ENCODE assay signal across 18 cellular contexts in genomic region chr15:74438206-74438605, GRCh38. TPM values are rescaled to one million over a fixed set of nuclear protein-coding genes. Genes with fewer than 3 reads are reported as not detected.
DNase-seq lines count a peak whose midpoint lies in the region; ATAC-seq, FAIRE-seq and TF ChIP-seq lines count a peak whose summit lies in the region.
"Had no signal": no experiment of that assay in that cellular context is flagged by ENCODE, and none has a peak within 500 bp of the region (broad histone marks: within the 10 kb centered on the region; RNA-seq: fewer than 3 reads in every experiment).

No MANE protein-coding gene starts in this region.

- no peak for DNase-seq in activated CD8-positive, alpha-beta T cell treated with anti-CD3 and anti-CD28 coated beads for 36 hours
- no peak for DNase-seq in activated CD8-positive, alpha-beta T cell treated with anti-CD3 and anti-CD28 coated beads, Interleukin-2, amount 10 ng/mL, durations not matched to agents 7 days and 5 days
- DNase-seq in activated B cell treated with CpG ODN at 0.5 μM for 24 hours, result no peak
- DNase-seq in kidney, result peak; percentile 19
- no peak for DNase-seq in ureter (ENCODE audit: low spot score)
- no peak for DNase-seq in NCI-H226
- no peak for DNase-seq in NCI-H1930 (lab: John Stamatoyannopoulos, UW)

- H3K4me3 Mint-ChIP-seq in activated CD8-positive, alpha-beta T cell treated with anti-CD3 and anti-CD28 coated beads for 36 hours, result no peak overlapping the region
- H3K4me3 Mint-ChIP-seq in activated CD8-positive, alpha-beta T cell treated with anti-CD3 and anti-CD28 coated beads, Interleukin-2, amount 10 ng/mL, durations not matched to agents 7 days and 5 days, result no peak overlapping the region
- H3K4me3 Mint-ChIP-seq in activated B cell treated with CpG ODN at 0.5 μM for 24 hours, result no peak overlapping the region
- H3K4me3 Mint-ChIP-seq in stimulated activated memory B cell treated with anti-CD40 and anti-IgM and Interleukin-4, amounts not matched to agents 10 μg/mL and 1 μg/mL and 100 μg/mL, for 72 hours, result no peak overlapping the region
- H3K4me3 Mint-ChIP-seq: activated CD4-positive, alpha-beta memory T cell treated with anti-CD3 and anti-CD28 coated beads for 36 hours; GM23338 had no signal

- CTCF ChIA-PET in activated CD8-positive, alpha-beta T cell treated with anti-CD3 and anti-CD28 coated beads for 36 hours (lab: Charles Lee), result interaction anchor here (0.6 to 38.4 kb wide), 15 partner anchors 8 to 487 kb away, joined by 3 to 840 read pairs (median 4); partner anchors contain the start of gene UBL7
- CTCF ChIA-PET in activated CD8-positive, alpha-beta T cell treated with anti-CD3 and anti-CD28 coated beads, Interleukin-2, amount 10 ng/mL, durations not matched to agents 7 days and 5 days (lab: Charles Lee), result interaction anchor here (0.6 to 27.0 kb wide), 16 partner anchors 11 to 349 kb away, joined by 3 to 677 read pairs (median 4); no protein-coding TSS in a partner anchor
- CTCF ChIA-PET in activated B cell treated with CpG ODN at 0.5 μM for 24 hours (lab: Charles Lee), result interaction anchor here (0.6 to 17.7 kb wide), 9 partner anchors 8 to 69 kb away, joined by 3 to 403 read pairs (median 6); no protein-coding TSS in a partner anchor

- H3K27ac ChIP-seq in kidney (ENCODE audit: low read depth in 2 of 2, low read length in 2 of 2), result no peak overlapping the region
- H3K27ac ChIP-seq: ascending aorta, epithelial cell of prostate, KMS-11, ovary, PC-9, right atrium auricular region, stomach, tibial artery had no signal

- H3K4me1 Mint-ChIP-seq in activated CD8-positive, alpha-beta T cell treated with anti-CD3 and anti-CD28 coated beads for 36 hours (ENCODE audit: low read depth), result peaks cover 32% of the 10 kb centered on the region
- peaks cover 54% of the 10 kb centered on the region for H3K4me1 Mint-ChIP-seq in activated CD8-positive, alpha-beta T cell treated with anti-CD3 and anti-CD28 coated beads, Interleukin-2, amount 10 ng/mL, durations not matched to agents 7 days and 5 days (ENCODE audit: low read depth)
- H3K4me1 Mint-ChIP-seq in activated B cell treated with CpG ODN at 0.5 μM for 24 hours, result peaks cover 40% of the 10 kb centered on the region
- peaks cover 47% of the 10 kb centered on the region for H3K4me1 Mint-ChIP-seq in stimulated activated memory B cell treated with anti-CD40 and anti-IgM and Interleukin-4, amounts not matched to agents 10 μg/mL and 1 μg/mL and 100 μg/mL, for 72 hours

- H3K9me3 ChIP-seq in kidney (ENCODE audit: control insufficient read depth in 1 of 2, low read length in 2 of 2), result no peaks in the 10 kb centered on the region
- H3K9me3 ChIP-seq: ascending aorta, ovary, right atrium auricular region, stomach, tibial artery had no signal

- no peaks in the 10 kb centered on the region for H3K36me3 Mint-ChIP-seq in activated CD8-positive, alpha-beta T cell treated with anti-CD3 and anti-CD28 coated beads for 36 hours (ENCODE audit: low read depth)
- no peaks in the 10 kb centered on the region for H3K36me3 Mint-ChIP-seq in activated CD8-positive, alpha-beta T cell treated with anti-CD3 and anti-CD28 coated beads, Interleukin-2, amount 10 ng/mL, durations not matched to agents 7 days and 5 days (ENCODE audit: low read depth)
- no peaks in the 10 kb centered on the region for H3K36me3 Mint-ChIP-seq in activated B cell treated with CpG ODN at 0.5 μM for 24 hours (ENCODE audit: low read depth)
- no peaks in the 10 kb centered on the region for H3K36me3 Mint-ChIP-seq in stimulated activated memory B cell treated with anti-CD40 and anti-IgM and Interleukin-4, amounts not matched to agents 10 μg/mL and 1 μg/mL and 100 μg/mL, for 72 hours
- H3K36me3 Mint-ChIP-seq: activated CD4-positive, alpha-beta memory T cell treated with anti-CD3 and anti-CD28 coated beads for 36 hours had no signal

- no peaks in the 10 kb centered on the region for H3K9me3 Mint-ChIP-seq in activated CD8-positive, alpha-beta T cell treated with anti-CD3 and anti-CD28 coated beads for 36 hours
- no peaks in the 10 kb centered on the region for H3K9me3 Mint-ChIP-seq in activated CD8-positive, alpha-beta T cell treated with anti-CD3 and anti-CD28 coated beads, Interleukin-2, amount 10 ng/mL, durations not matched to agents 7 days and 5 days (ENCODE audit: insufficient read depth)
- H3K9me3 Mint-ChIP-seq in activated B cell treated with CpG ODN at 0.5 μM for 24 hours, result no peaks in the 10 kb centered on the region
- H3K9me3 Mint-ChIP-seq in stimulated activated memory B cell treated with anti-CD40 and anti-IgM and Interleukin-4, amounts not matched to agents 10 μg/mL and 1 μg/mL and 100 μg/mL, for 72 hours, result no peaks in the 10 kb centered on the region
- H3K9me3 Mint-ChIP-seq: activated CD4-positive, alpha-beta memory T cell treated with anti-CD3 and anti-CD28 coated beads for 36 hours; GM23338 had no signal

- no peak for FAIRE-seq in kidney (lab: Jason Lieb, UNC)

- no peak for TF ChIP-seq CTCF in activated CD8-positive, alpha-beta T cell treated with anti-CD3 and anti-CD28 coated beads for 36 hours (IDR thresholded peaks at IDR 0.05)
- TF ChIP-seq CTCF in activated B cell treated with CpG ODN at 0.5 μM for 24 hours (IDR thresholded peaks at IDR 0.05), result no peak
- TF ChIP-seq CTCF in kidney (IDR thresholded peaks at IDR 0.05; ENCODE audit: borderline replicate concordance, extremely low read depth, insufficient read depth), result no peak

- POLR2A ChIA-PET in activated CD8-positive, alpha-beta T cell treated with anti-CD3 and anti-CD28 coated beads for 36 hours (lab: Charles Lee), result interaction anchor here (0.6 to 1.5 kb wide), 4 partner anchors 35 to 108 kb away, joined by 3 to 6 read pairs (median 4); no protein-coding TSS in a partner anchor
- POLR2A ChIA-PET in activated CD8-positive, alpha-beta T cell treated with anti-CD3 and anti-CD28 coated beads, Interleukin-2, amount 10 ng/mL, durations not matched to agents 7 days and 5 days (lab: Charles Lee), result interaction anchor here (1.5 to 2.0 kb wide), 2 partner anchors 54 to 56 kb away, joined by 6 to 8 read pairs; no protein-coding TSS in a partner anchor
- POLR2A ChIA-PET in activated B cell treated with CpG ODN at 0.5 μM for 24 hours (lab: Charles Lee), result interaction anchor here (0.6 to 2.2 kb wide), 6 partner anchors 23 to 734 kb away, joined by 3 to 17 read pairs (median 4); partner anchors contain the start of gene UBL7

- peak overlapping the region; percentile 31 for H3K27ac Mint-ChIP-seq in activated CD8-positive, alpha-beta T cell treated with anti-CD3 and anti-CD28 coated beads for 36 hours
- H3K27ac Mint-ChIP-seq in activated CD8-positive, alpha-beta T cell treated with anti-CD3 and anti-CD28 coated beads, Interleukin-2, amount 10 ng/mL, durations not matched to agents 7 days and 5 days, result no peak overlapping the region
- H3K27ac Mint-ChIP-seq in activated B cell treated with CpG ODN at 0.5 μM for 24 hours, result peak overlapping the region; percentile 73
- peak overlapping the region; percentile 94 for H3K27ac Mint-ChIP-seq in stimulated activated memory B cell treated with anti-CD40 and anti-IgM and Interleukin-4, amounts not matched to agents 10 μg/mL and 1 μg/mL and 100 μg/mL, for 72 hours
- H3K27ac Mint-ChIP-seq: activated CD4-positive, alpha-beta memory T cell treated with anti-CD3 and anti-CD28 coated beads for 36 hours; GM23338 had no signal

- peaks cover 0 to 3% of the 10 kb centered on the region in 2 donors for H3K4me1 ChIP-seq in kidney (ENCODE audit: control insufficient read depth in 1 of 2, insufficient read depth in 1 of 2, low read depth in 1 of 2, low read length in 2 of 2)

- intact Hi-C loops in activated CD8-positive, alpha-beta T cell treated with anti-CD3 and anti-CD28 coated beads for 36 hours (cut with micrococcal nuclease), result loop anchor here (1.0 to 2.0 kb wide), 2 partner anchors 56 to 63 kb away; no protein-coding TSS in a partner anchor
- intact Hi-C loops in activated B cell treated with CpG ODN at 0.5 μM for 24 hours (cut with micrococcal nuclease) (loop anchor here (1.0 to 5.0 kb wide), 6 partner anchors 23 to 194 kb away; partner anchors contain the start of gene UBL7), kidney (cut with DNase I) (loop anchor here (5.0 kb wide), 1 partner anchor 56 kb away; no protein-coding TSS in a partner anchor)

- no peak overlapping the region for H3K9ac ChIP-seq in kidney (ENCODE audit: low read length in 2 of 2)
- H3K9ac ChIP-seq: KMS-11 had no signal

- H3K4me3 ChIP-seq in kidney (ENCODE audit: low read length in 2 of 2), result no peak overlapping the region
- H3K4me3 ChIP-seq: ascending aorta, GM23338, ovary, PC-9, right atrium auricular region, stomach, tibial artery had no signal

- H3K27me3 Mint-ChIP-seq in activated CD8-positive, alpha-beta T cell treated with anti-CD3 and anti-CD28 coated beads for 36 hours, result no peaks in the 10 kb centered on the region
- H3K27me3 Mint-ChIP-seq in activated CD8-positive, alpha-beta T cell treated with anti-CD3 and anti-CD28 coated beads, Interleukin-2, amount 10 ng/mL, durations not matched to agents 7 days and 5 days (ENCODE audit: low read depth), result no peaks in the 10 kb centered on the region
- no peaks in the 10 kb centered on the region for H3K27me3 Mint-ChIP-seq in activated B cell treated with CpG ODN at 0.5 μM for 24 hours
- no peaks in the 10 kb centered on the region for H3K27me3 Mint-ChIP-seq in stimulated activated memory B cell treated with anti-CD40 and anti-IgM and Interleukin-4, amounts not matched to agents 10 μg/mL and 1 μg/mL and 100 μg/mL, for 72 hours
- H3K27me3 Mint-ChIP-seq: activated CD4-positive, alpha-beta memory T cell treated with anti-CD3 and anti-CD28 coated beads for 36 hours had no signal

- ATAC-seq in activated CD8-positive, alpha-beta T cell treated with anti-CD3 and anti-CD28 coated beads for 36 hours, result no peak
- no peak for ATAC-seq in activated CD8-positive, alpha-beta T cell treated with anti-CD3 and anti-CD28 coated beads, Interleukin-2, amount 10 ng/mL, durations not matched to agents 7 days and 5 days
- ATAC-seq in activated B cell treated with CpG ODN at 0.5 μM for 24 hours (ENCODE audit: low read depth), result no peak
- ATAC-seq in stimulated activated memory B cell treated with anti-CD40 and anti-IgM and Interleukin-4, amounts not matched to agents 10 μg/mL and 1 μg/mL and 100 μg/mL, for 72 hours, result no peak

- no peaks in the 10 kb centered on the region for H3K36me3 ChIP-seq in kidney (ENCODE audit: control insufficient read depth in 1 of 2, insufficient read depth in 2 of 2, low read length in 2 of 2)
- H3K36me3 ChIP-seq: ascending aorta, ovary, right atrium auricular region, stomach, tibial artery had no signal

RNA-seq across cellular contexts. Expression of gene SEMA7A, which starts 4.4 kb away (rescaled TPM):
- 10 to 100 TPM; 62.4 TPM for total RNA-seq in activated CD8-positive, alpha-beta T cell treated with anti-CD3 and anti-CD28 coated beads for 36 hours
- total RNA-seq in activated CD8-positive, alpha-beta T cell treated with anti-CD3 and anti-CD28 coated beads, Interleukin-2, amount 10 ng/mL, durations not matched to agents 7 days and 5 days, result 10 to 100 TPM; 16.1 to 16.9 TPM
- total RNA-seq in activated B cell treated with CpG ODN at 0.5 μM for 24 hours, result 159 and 178 TPM in 2 replicates
- total RNA-seq in kidney, result 3.6 TPM
- 2.8 TPM for polyA plus RNA-seq in kidney (ENCODE audit: insufficient read depth, low read depth, low replicate concordance)
- total RNA-seq in ureter, result 2.2 TPM

RNA-seq across cellular contexts. Expression of gene UBL7, which starts 22.8 kb away (rescaled TPM):
- 10 to 100 TPM; 48.8 to 53.3 TPM for total RNA-seq in activated CD8-positive, alpha-beta T cell treated with anti-CD3 and anti-CD28 coated beads for 36 hours
- total RNA-seq in activated CD8-positive, alpha-beta T cell treated with anti-CD3 and anti-CD28 coated beads, Interleukin-2, amount 10 ng/mL, durations not matched to agents 7 days and 5 days, result 10 to 100 TPM; 60.8 to 71.4 TPM
- 40.6 and 48.8 TPM in 2 replicates for total RNA-seq in activated B cell treated with CpG ODN at 0.5 μM for 24 hours
- 32.9 TPM for total RNA-seq in kidney
- polyA plus RNA-seq in kidney (ENCODE audit: insufficient read depth, low read depth, low replicate concordance), result 75.8 TPM
- 26.7 TPM for total RNA-seq in ureter
